7 cellular contexts compared by ENCODE assay signal in the genomic region with DNA sequence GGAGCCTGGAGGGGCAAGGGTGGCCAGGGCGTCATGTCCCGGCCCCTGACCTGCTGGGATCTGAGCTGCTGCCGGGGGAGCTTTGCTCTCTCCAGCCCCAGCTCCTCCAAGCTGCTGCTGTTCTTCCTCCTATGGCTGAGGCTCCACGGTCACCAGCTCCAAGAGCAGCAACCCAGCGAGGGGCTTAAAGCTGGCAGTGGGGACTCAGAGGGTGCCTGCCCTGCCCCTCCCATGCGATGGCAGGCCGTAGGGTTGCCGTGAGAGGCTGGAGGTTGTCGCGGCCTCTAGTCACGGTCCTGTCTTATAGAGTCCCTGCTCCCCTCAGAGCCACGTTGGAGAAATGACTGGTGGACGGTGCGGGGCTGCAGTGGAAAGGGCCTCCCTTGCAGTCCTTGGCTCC. TPM values are rescaled to one million over a fixed set of nuclear protein-coding genes. Genes with fewer than 3 reads are reported as not detected.
"Had no signal": no experiment of that assay in that cellular context is flagged by ENCODE, and none has a peak within 500 bp of the region (broad histone marks: within the 10 kb centered on the region; RNA-seq: fewer than 3 reads in every experiment).

No MANE protein-coding gene starts in this region.

- H2AFZ ChIP-seq: GM23338 had no signal

- ATAC-seq: GM23338 had no signal

- H3K27ac Mint-ChIP-seq: GM23338, H9, IgD-negative memory B cell had no signal

- H3K4me2 ChIP-seq: GM23338 had no signal

- H3K36me3 Mint-ChIP-seq: IgD-negative memory B cell had no signal

- H3K4me3 Mint-ChIP-seq: GM23338, H9, IgD-negative memory B cell had no signal

- H3K9me3 Mint-ChIP-seq: GM23338, H9, IgD-negative memory B cell had no signal

- H3K4me3 ChIP-seq: GM23338 had no signal

- DNase-seq: H9, HCEC 1CT, KBM-7 had no signal

RNA-seq across cellular contexts. Expression of gene DBH, which starts 19.5 kb away (rescaled TPM):
- total RNA-seq: H1, H9, HT-29 had no signal
- polyA plus RNA-seq: IgD-negative memory B cell had no signal

RNA-seq across cellular contexts. Expression of gene FAM163B, which starts 46.5 kb away (rescaled TPM):
- total RNA-seq: HT-29 had no signal
- polyA plus RNA-seq: IgD-negative memory B cell had no signal
